24 cellular contexts compared by ENCODE assay signal in genomic region chr18:49745051-49746014, GRCh38.
DNase-seq lines count a peak whose midpoint lies in the region; ATAC-seq and TF ChIP-seq lines count a peak whose summit lies in the region.
"Had no signal": no experiment of that assay in that cellular context is flagged by ENCODE, and none has a peak within 500 bp of the region (broad histone marks: within the 10 kb centered on the region; RNA-seq: fewer than 3 reads in every experiment).

No MANE protein-coding gene starts in this region.

- peaks cover 0 to 6% of the 10 kb centered on the region in 2 donors for H3K4me1 Mint-ChIP-seq in natural killer cell
- H3K4me1 Mint-ChIP-seq: activated CD4-positive, alpha-beta memory T cell treated with anti-CD3 and anti-CD28 coated beads, Interleukin-2, amount 10 ng/mL, durations not matched to agents 7 days and 5 days; activated naive CD8-positive, alpha-beta T cell treated with anti-CD3 and anti-CD28 coated beads, Interleukin-2, amount 10 ng/mL, durations not matched to agents 7 days and 5 days; stimulated activated naive B cell treated with anti-CD40 and anti-IgM and Interleukin-4, amounts not matched to agents 10 μg/mL and 1 μg/mL and 100 μg/mL, for 72 hours had no signal

- no peak overlapping the region for H3K27ac Mint-ChIP-seq in natural killer cell
- H3K27ac Mint-ChIP-seq: activated CD4-positive, alpha-beta memory T cell treated with anti-CD3 and anti-CD28 coated beads, Interleukin-2, amount 10 ng/mL, durations not matched to agents 7 days and 5 days; activated naive CD8-positive, alpha-beta T cell treated with anti-CD3 and anti-CD28 coated beads, Interleukin-2, amount 10 ng/mL, durations not matched to agents 7 days and 5 days; CD4-positive, CD25-positive, alpha-beta regulatory T cell; stimulated activated naive B cell treated with anti-CD40 and anti-IgM and Interleukin-4, amounts not matched to agents 10 μg/mL and 1 μg/mL and 100 μg/mL, for 72 hours had no signal

- H3K9me3 Mint-ChIP-seq in natural killer cell = no peaks in the 10 kb centered on the region
- H3K9me3 Mint-ChIP-seq: activated CD4-positive, alpha-beta memory T cell treated with anti-CD3 and anti-CD28 coated beads, Interleukin-2, amount 10 ng/mL, durations not matched to agents 7 days and 5 days; activated naive CD8-positive, alpha-beta T cell treated with anti-CD3 and anti-CD28 coated beads, Interleukin-2, amount 10 ng/mL, durations not matched to agents 7 days and 5 days had no signal

- no peak overlapping the region for H3K27ac ChIP-seq in HEK293 (ENCODE audit: extremely low read depth, low read depth, low read length)
- H3K27ac ChIP-seq in epithelial cell of prostate = peak overlapping the region; percentile 15
- H3K27ac ChIP-seq: dorsolateral prefrontal cortex, spleen had no signal

- no peaks in the 10 kb centered on the region for H3K9me3 ChIP-seq in HEK293 (ENCODE audit: control insufficient read depth, insufficient read depth, low read depth, low read length)
- H3K9me3 ChIP-seq: spleen had no signal

- H3K27me3 Mint-ChIP-seq in natural killer cell (ENCODE audit: low read depth in 2 of 2) = peaks cover 0 to 9% of the 10 kb centered on the region in 2 donors

- intact Hi-C loops in natural killer cell (cut with micrococcal nuclease) = no loop called here

- 0 out of 2 replicates have a peak, but pooled peaks cover 4% of the 10 kb centered on the region for H3K4me1 ChIP-seq in HEK293 (ENCODE audit: control insufficient read depth, insufficient read depth, low read length)
- H3K4me1 ChIP-seq: spleen had no signal

- no peaks in the 10 kb centered on the region for H3K36me3 Mint-ChIP-seq in natural killer cell
- H3K36me3 Mint-ChIP-seq: activated naive CD8-positive, alpha-beta T cell treated with anti-CD3 and anti-CD28 coated beads, Interleukin-2, amount 10 ng/mL, durations not matched to agents 7 days and 5 days; CD4-positive, CD25-positive, alpha-beta regulatory T cell; naive thymus-derived CD8-positive, alpha-beta T cell had no signal

- POLR2A ChIA-PET in HEK293 (lab: Yijun Ruan, JAX) = no interaction called here

- CTCF ChIA-PET in HEK293 (lab: Yijun Ruan, JAX) = interaction anchor here (0.7 kb wide), 1 partner anchor 46 kb away, joined by 3 read pairs; no protein-coding TSS in a partner anchor

- peak; percentile 44 for DNase-seq in NCI-H69 (lab: John Stamatoyannopoulos, UW)
- DNase-seq in epithelial cell of prostate (ENCODE audit: low read depth, low spot score) = no peak
- DNase-seq in myocyte (ENCODE audit: low read depth) = peak; percentile 81
- no peak for DNase-seq in NCI-H2227 (lab: John Stamatoyannopoulos, UW; ENCODE audit: unreplicated experiment)
- DNase-seq in natural killer cell = no peak
- DNase-seq: activated CD4-positive, alpha-beta memory T cell treated with anti-CD3 and anti-CD28 coated beads, Interleukin-2, amount 10 ng/mL, durations not matched to agents 7 days and 5 days; activated naive CD8-positive, alpha-beta T cell treated with anti-CD3 and anti-CD28 coated beads, Interleukin-2, amount 10 ng/mL, durations not matched to agents 7 days and 5 days; CD4-positive, CD25-positive, alpha-beta regulatory T cell; cerebellar nuclear complex; foreskin fibroblast; KBM-7; left cardiac atrium; naive thymus-derived CD8-positive, alpha-beta T cell; NCI-H1694; NCI-H774; Right ventricle myocardium superior; spleen; stimulated activated CD4-positive, alpha-beta T cell treated with anti-CD3 and anti-CD28 coated beads, Interleukin-4, amount 100 ng/mL, for 1 hour; stimulated activated naive B cell treated with anti-CD40 and anti-IgM and Interleukin-4, amounts not matched to agents 10 μg/mL and 1 μg/mL and 100 μg/mL, for 72 hours; SW 1271 had no signal

- no peak overlapping the region for H3K4me3 Mint-ChIP-seq in natural killer cell
- H3K4me3 Mint-ChIP-seq: activated CD4-positive, alpha-beta memory T cell treated with anti-CD3 and anti-CD28 coated beads, Interleukin-2, amount 10 ng/mL, durations not matched to agents 7 days and 5 days; activated naive CD8-positive, alpha-beta T cell treated with anti-CD3 and anti-CD28 coated beads, Interleukin-2, amount 10 ng/mL, durations not matched to agents 7 days and 5 days; CD4-positive, CD25-positive, alpha-beta regulatory T cell; naive thymus-derived CD8-positive, alpha-beta T cell; stimulated activated naive B cell treated with anti-CD40 and anti-IgM and Interleukin-4, amounts not matched to agents 10 μg/mL and 1 μg/mL and 100 μg/mL, for 72 hours had no signal

- no peak for TF ChIP-seq CTCF in HEK293 (tag by site-specific recombination; IDR thresholded peaks at IDR 0.05)
- no peak for TF ChIP-seq CTCF in natural killer cell (IDR thresholded peaks at IDR 0.05)

- no peak overlapping the region for H3K4me3 ChIP-seq in HEK293 (ENCODE audit: low read depth, low read length)
- H3K4me3 ChIP-seq: dorsolateral prefrontal cortex, spleen had no signal

- ATAC-seq in GM21360 (IDR thresholded peaks at IDR 0.05; ENCODE audit: unreplicated experiment) = no peak
- no peak for ATAC-seq in natural killer cell
- ATAC-seq: activated CD4-positive, CD25-positive, alpha-beta regulatory T cell treated with anti-CD3 and anti-CD28 coated beads, Interleukin-2, amount 50 U/mL, for 24 hours; left cardiac atrium; naive thymus-derived CD8-positive, alpha-beta T cell; stimulated activated naive B cell treated with anti-CD40 and anti-IgM and Interleukin-4, amounts not matched to agents 10 μg/mL and 1 μg/mL and 100 μg/mL, for 72 hours had no signal

- H3K36me3 ChIP-seq in HEK293 (ENCODE audit: control insufficient read depth in 2 of 2, insufficient read depth in 1 of 2, low read length in 2 of 2) = no peaks in the 10 kb centered on the region
- H3K36me3 ChIP-seq: spleen had no signal

TF ChIP-seq in HEK293, 187 proteins besides CTCF, POLR2A, EP300 and RAD21:
- TF ChIP-seq ZFP37 (tag by site-specific recombination; IDR thresholded peaks at IDR 0.05) = 0 out of 2 replicates have a peak, but pooled peaks have one; percentile 13
- TF ChIP-seq REST (tag by site-specific recombination; IDR thresholded peaks at IDR 0.05) = peak; percentile 40; the same call in 1 of the 2 replicates
- peak; percentile 59; the same call in 1 of the 2 replicates for TF ChIP-seq PRDM10 (tag by site-specific recombination; IDR thresholded peaks at IDR 0.05)
- no peak for TF ChIP-seq ZNF221 (tag by site-specific recombination; IDR thresholded peaks at IDR 0.05; ENCODE audit: borderline replicate concordance)

Comparison
In these comparisons a context has a peak if more than half of its experiments do, and no peak if none do; other contexts are left out.
1. DNase-seq: peak in NCI-H69 (single experiment) and myocyte (single experiment); none in epithelial cell of prostate (single experiment), NCI-H2227 (single experiment) and natural killer cell (single experiment).